Comparison of ENCODE assay signal across 7 cellular contexts in genomic region chr1:88124614-88125013, GRCh38.
"Had no signal": no experiment of that assay in that cellular context is flagged by ENCODE, and none has a peak within 500 bp of the region (broad histone marks: within the 10 kb centered on the region; RNA-seq: fewer than 3 reads in every experiment).

No MANE protein-coding gene starts in this region.

- H3K4me1 Mint-ChIP-seq: IgD-negative memory B cell had no signal

- H3K36me3 Mint-ChIP-seq: IgD-negative memory B cell had no signal

- ATAC-seq: HCT116 had no signal

- FAIRE-seq: HTR-8/SVneo had no signal

- H3K36me3 ChIP-seq: HAP-1 had no signal

- DNase-seq: GM23248, H7, KG1 had no signal

- H3K27ac Mint-ChIP-seq: IgD-negative memory B cell had no signal

- H3K9ac ChIP-seq: GM23248 had no signal

- H3K4me3 Mint-ChIP-seq: IgD-negative memory B cell had no signal

- H3K27ac ChIP-seq: GM23248 had no signal

- H3K4me1 ChIP-seq: HAP-1 had no signal

- H3K4me3 ChIP-seq: GM23248, HAP-1 had no signal

- H3K9me3 ChIP-seq: HAP-1 had no signal

- H2AFZ ChIP-seq: GM23248 had no signal
